8 cellular contexts compared by ENCODE assay signal in the genomic region with DNA sequence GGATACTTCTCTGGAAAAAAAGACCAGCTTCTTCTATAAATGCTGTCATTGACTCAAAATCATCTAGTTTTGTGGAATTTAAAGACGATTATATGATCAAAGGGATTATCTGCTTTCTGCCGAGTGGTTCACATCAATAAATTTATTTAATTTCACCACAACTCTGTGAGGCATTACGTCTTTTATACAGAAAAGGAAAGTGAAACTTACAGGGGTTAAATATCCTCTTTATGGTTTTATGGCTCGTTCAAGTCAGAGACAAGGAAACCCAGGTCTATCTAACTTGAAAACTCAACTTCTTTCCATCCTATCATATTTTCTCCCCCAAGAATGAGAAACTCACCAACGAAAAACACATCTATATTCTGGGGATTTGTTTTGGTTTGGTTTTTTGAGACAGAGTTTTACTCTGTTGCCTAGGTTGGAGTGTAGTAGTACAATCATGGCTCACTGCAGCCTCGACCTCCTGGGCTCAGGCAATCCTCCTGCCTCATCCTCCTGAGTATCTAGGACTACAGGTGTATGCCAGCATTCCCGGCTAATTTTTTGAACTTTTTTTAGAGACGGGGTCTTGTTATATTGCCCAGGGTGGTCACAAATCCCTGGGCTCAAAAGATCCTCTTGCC.
A peak's percentile ranks its signal among the peaks of the same experiment; 100 is the strongest.
DNase-seq lines count a peak whose midpoint lies in the region; ATAC-seq, FAIRE-seq and TF ChIP-seq lines count a peak whose summit lies in the region.

No MANE protein-coding gene starts in this region.

- H3K27me3 ChIP-seq in mucosa of rectum (ENCODE audit: control insufficient read depth in 2 of 2, insufficient read depth in 2 of 2, low read length in 2 of 2): no peaks in the 10 kb centered on the region
- H3K27me3 ChIP-seq in prostate gland (replicated peaks; ENCODE audit: insufficient read depth): no peaks in the 10 kb centered on the region

- TF ChIP-seq RAD21 in A549 (conservative IDR thresholded peaks at IDR 0.05 in 1 of 2, IDR thresholded peaks at IDR 0.05 in 1 of 2): no peak

- H3K4me2 ChIP-seq in A549: peak overlapping the region; percentile 62

- H3K4me3 Mint-ChIP-seq in T-helper 17 cell: peak overlapping the region; percentile 86

- H3K4me3 ChIP-seq in A549 (no peak overlapping the region), mucosa of rectum (ENCODE audit: low read length in 2 of 2) (peak overlapping the region; percentile 63 to 74), prostate gland (no peak overlapping the region)

- peaks cover 2% of the 10 kb centered on the region for H3K36me3 Mint-ChIP-seq in T-helper 17 cell (ENCODE audit: low read depth)

- no peak for FAIRE-seq in A549 (lab: Jason Lieb, UNC)

- TF ChIP-seq POLR2A in A549 (IDR thresholded peaks at IDR 0.05; ENCODE audit: low read length) (no peak), prostate gland (IDR thresholded peaks at IDR 0.05) (no peak)

- WGBS in A549 (ENCODE audit: missing lambda C conversion rate): 24% methylated on average over 8 of the region's 8 CpGs
- WGBS in prostate gland: 61% methylated on average over 8 of the region's 8 CpGs

- intact Hi-C loops in prostate gland (cut with DNase I): no loop called here

- H3K4me1 Mint-ChIP-seq in T-helper 17 cell: peaks cover 14% of the 10 kb centered on the region

- H3K4me1 ChIP-seq in A549 (no peaks in the 10 kb centered on the region), mucosa of rectum (ENCODE audit: control insufficient read depth in 2 of 2, insufficient read depth in 2 of 2, low read length in 2 of 2) (peaks cover 0 to 9% of the 10 kb centered on the region in 2 donors), prostate gland (replicated peaks) (no peaks in the 10 kb centered on the region)

- H3K9ac ChIP-seq in mucosa of rectum (ENCODE audit: low read depth in 1 of 2, low read length in 2 of 2): peak overlapping the region; percentile 38 to 47

- H3K27ac ChIP-seq in A549 (no peak overlapping the region), mucosa of rectum (ENCODE audit: low read depth in 2 of 2, low read length in 2 of 2) (peak overlapping the region in 1 of 2 donors; percentile 17), prostate gland (no peak overlapping the region)

- H3K36me3 ChIP-seq in mucosa of rectum (ENCODE audit: control insufficient read depth in 2 of 2, insufficient read depth in 2 of 2, low read length in 2 of 2) (no peaks in the 10 kb centered on the region), prostate gland (no peaks in the 10 kb centered on the region)

- POLR2A ChIA-PET in A549 (lab: Yijun Ruan, JAX): no interaction called here

- H3K27ac Mint-ChIP-seq in T-helper 17 cell: peak overlapping the region; percentile 95

- CTCF ChIA-PET in A549 (lab: Yijun Ruan, JAX): no interaction called here

- H3K9me3 ChIP-seq in A549: no peaks in the 10 kb centered on the region; the same call in 2 of the 3 replicates
- H3K9me3 ChIP-seq in T-helper 17 cell (ENCODE audit: control insufficient read depth, low read length, poor library complexity, severe bottlenecking): no peaks in the 10 kb centered on the region
- no peaks in the 10 kb centered on the region for H3K9me3 ChIP-seq in mucosa of rectum (ENCODE audit: control insufficient read depth in 2 of 2, low read length in 2 of 2)
- H3K9me3 ChIP-seq in prostate gland: no peaks in the 10 kb centered on the region

- ATAC-seq in A549 (no peak), GM18861 (IDR thresholded peaks at IDR 0.05; ENCODE audit: unreplicated experiment) (peak; percentile 77), HG03066 (IDR thresholded peaks at IDR 0.05; ENCODE audit: low read depth, unreplicated experiment) (peak; percentile 95), T-helper 17 cell (peak; percentile 75)

- H3K27me3 Mint-ChIP-seq in T-helper 17 cell: no peaks in the 10 kb centered on the region

- TF ChIP-seq EP300 in A549 (IDR thresholded peaks at IDR 0.05): no peak

- no peak for DNase-seq in A549 (ENCODE audit: low read depth in 1 of 2, low spot score in 1 of 2)
- no peak for DNase-seq in T-helper 17 cell
- DNase-seq in prostate gland (ENCODE audit: low spot score): no peak
- DNase-seq in GM19238 (ENCODE audit: insufficient read length, low spot score): no peak
- DNase-seq in iPS-NIHi7 (ENCODE audit: extremely low spot score): no peak

- TF ChIP-seq CTCF in A549 (IDR thresholded peaks at IDR 0.05) (no peak), prostate gland (IDR thresholded peaks at IDR 0.05) (no peak)

TF ChIP-seq in A549, 52 proteins besides CTCF, POLR2A, EP300 and RAD21:
- TF ChIP-seq, protein P1, sequence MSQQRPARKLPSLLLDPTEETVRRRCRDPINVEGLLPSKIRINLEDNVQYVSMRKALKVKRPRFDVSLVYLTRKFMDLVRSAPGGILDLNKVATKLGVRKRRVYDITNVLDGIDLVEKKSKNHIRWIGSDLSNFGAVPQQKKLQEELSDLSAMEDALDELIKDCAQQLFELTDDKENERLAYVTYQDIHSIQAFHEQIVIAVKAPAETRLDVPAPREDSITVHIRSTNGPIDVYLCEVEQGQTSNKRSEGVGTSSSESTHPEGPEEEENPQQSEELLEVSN (IDR thresholded peaks at IDR 0.05; ENCODE audit: borderline replicate concordance, low read depth): no peak
- TF ChIP-seq MAZ (IDR thresholded peaks at IDR 0.05; ENCODE audit: borderline replicate concordance, low read depth, low read length) (no peak), RARB (CRISPR knock-in tag; IDR thresholded peaks at IDR 0.05) (no peak), FOSB (CRISPR knock-in tag; IDR thresholded peaks at IDR 0.05) (no peak), CBX8 (IDR thresholded peaks at IDR 0.05) (no peak)
- TF ChIP-seq, protein P2, sequence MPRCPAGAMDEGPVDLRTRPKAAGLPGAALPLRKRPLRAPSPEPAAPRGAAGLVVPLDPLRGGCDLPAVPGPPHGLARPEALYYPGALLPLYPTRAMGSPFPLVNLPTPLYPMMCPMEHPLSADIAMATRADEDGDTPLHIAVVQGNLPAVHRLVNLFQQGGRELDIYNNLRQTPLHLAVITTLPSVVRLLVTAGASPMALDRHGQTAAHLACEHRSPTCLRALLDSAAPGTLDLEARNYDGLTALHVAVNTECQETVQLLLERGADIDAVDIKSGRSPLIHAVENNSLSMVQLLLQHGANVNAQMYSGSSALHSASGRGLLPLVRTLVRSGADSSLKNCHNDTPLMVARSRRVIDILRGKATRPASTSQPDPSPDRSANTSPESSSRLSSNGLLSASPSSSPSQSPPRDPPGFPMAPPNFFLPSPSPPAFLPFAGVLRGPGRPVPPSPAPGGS (IDR thresholded peaks at IDR 0.05): no peak

Comparison
In these comparisons a context has a peak if more than half of its experiments do, and no peak if none do; other contexts are left out.
1. ATAC-seq: peak in GM18861 (single experiment), HG03066 (single experiment) and T-helper 17 cell (single experiment); none in A549 (0 of 2).
2. H3K4me3 ChIP-seq: peak in mucosa of rectum (2 of 2); none in A549 (single experiment) and prostate gland (0 of 2).